17 cellular contexts compared by ENCODE assay signal in the genomic region with DNA sequence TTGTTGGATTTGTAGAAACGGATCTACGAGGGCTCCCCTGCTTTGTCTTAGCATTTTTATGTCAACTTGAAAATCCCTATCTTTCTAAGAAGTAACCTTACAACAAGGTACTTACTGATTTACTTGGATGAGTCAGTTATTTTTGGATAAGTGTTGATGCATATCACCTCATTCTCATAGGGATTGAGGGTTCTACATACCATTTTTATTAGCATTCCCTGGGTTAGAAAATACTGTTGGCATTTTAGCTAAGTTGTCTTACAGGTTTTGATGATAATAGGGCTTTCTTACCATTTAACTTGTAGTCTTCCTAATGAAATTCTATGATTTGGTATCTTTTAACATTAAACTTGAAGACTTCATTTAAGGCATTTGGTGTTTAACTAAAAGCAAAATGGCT.
DNase-seq lines count a peak whose midpoint lies in the region; ATAC-seq and FAIRE-seq lines count a peak whose summit lies in the region.
"Had no signal": no experiment of that assay in that cellular context is flagged by ENCODE, and none has a peak within 500 bp of the region (broad histone marks: within the 10 kb centered on the region; RNA-seq: fewer than 3 reads in every experiment).

No MANE protein-coding gene starts in this region.

- no peak for ATAC-seq in activated CD8-positive, alpha-beta memory T cell treated with anti-CD3 and anti-CD28 coated beads, Interleukin-2, amount 10 ng/mL, durations not matched to agents 7 days and 5 days
- ATAC-seq in activated T-helper 17 cell treated with anti-CD3 and anti-CD28 coated beads, Interleukin-2, amount 50 U/mL, for 72 hours (replicated peaks), result no peak
- no peak for ATAC-seq in natural killer cell treated with Interleukin-12 subunit alpha and Interleukin-12 subunit beta and Interleukin-15 and Interleukin-18, amount 100 ng/mL, for 72 hours
- ATAC-seq in GM19452 (IDR thresholded peaks at IDR 0.05; ENCODE audit: unreplicated experiment), result no peak
- ATAC-seq in GM19035 (IDR thresholded peaks at IDR 0.05; ENCODE audit: unreplicated experiment), result no peak
- ATAC-seq: gastrocnemius medialis, GM12878, left colon, upper lobe of right lung had no signal

- no peak for DNase-seq in activated CD8-positive, alpha-beta memory T cell treated with anti-CD3 and anti-CD28 coated beads, Interleukin-2, amount 10 ng/mL, durations not matched to agents 7 days and 5 days
- DNase-seq in activated CD8-positive, alpha-beta memory T cell treated with anti-CD3 and anti-CD28 coated beads, Interleukin-2, amount 50 U/mL, for 48 hours, result no peak
- DNase-seq in GM18507 (ENCODE audit: extremely low spot score, insufficient read length, low read depth) (no peak), occipital lobe (lab: John Stamatoyannopoulos, UW) (no peak)
- no peak for DNase-seq in natural killer cell treated with Interleukin-12 subunit alpha and Interleukin-12 subunit beta and Interleukin-15 and Interleukin-18, amount 100 ng/mL, for 72 hours (ENCODE audit: low spot score)
- DNase-seq: gastrocnemius medialis, Kasumi-1, left colon, midbrain, NCI-H1105, NCI-H2107, T-helper 9 cell, upper lobe of right lung had no signal

- H3K36me3 Mint-ChIP-seq in activated CD8-positive, alpha-beta memory T cell treated with anti-CD3 and anti-CD28 coated beads, Interleukin-2, amount 10 ng/mL, durations not matched to agents 7 days and 5 days, result peaks cover 16% of the 10 kb centered on the region
- peaks cover 5% of the 10 kb centered on the region for H3K36me3 Mint-ChIP-seq in activated T-helper 17 cell treated with anti-CD3 and anti-CD28 coated beads, Interleukin-2, amount 50 U/mL, for 72 hours (ENCODE audit: low read depth)
- H3K36me3 Mint-ChIP-seq in natural killer cell treated with Interleukin-12 subunit alpha and Interleukin-12 subunit beta and Interleukin-15 and Interleukin-18, amount 100 ng/mL, for 72 hours, result peaks cover 12% of the 10 kb centered on the region

- CTCF ChIA-PET in activated CD8-positive, alpha-beta memory T cell treated with anti-CD3 and anti-CD28 coated beads, Interleukin-2, amount 10 ng/mL, durations not matched to agents 7 days and 5 days (lab: Charles Lee), result interaction anchor here (0.8 to 5.9 kb wide), 21 partner anchors 10 to 610 kb away, joined by 3 to 36 read pairs (median 4); partner anchors contain the start of gene ITGA4

- H3K4me1 Mint-ChIP-seq in activated CD8-positive, alpha-beta memory T cell treated with anti-CD3 and anti-CD28 coated beads, Interleukin-2, amount 10 ng/mL, durations not matched to agents 7 days and 5 days, result peaks cover 63% of the 10 kb centered on the region
- peaks cover 29% of the 10 kb centered on the region for H3K4me1 Mint-ChIP-seq in activated T-helper 17 cell treated with anti-CD3 and anti-CD28 coated beads, Interleukin-2, amount 50 U/mL, for 72 hours
- H3K4me1 Mint-ChIP-seq in natural killer cell treated with Interleukin-12 subunit alpha and Interleukin-12 subunit beta and Interleukin-15 and Interleukin-18, amount 100 ng/mL, for 72 hours (ENCODE audit: low read depth in 2 of 2), result peaks cover 22 to 51% of the 10 kb centered on the region in 2 donors

- no peaks in the 10 kb centered on the region for H3K27me3 Mint-ChIP-seq in activated CD8-positive, alpha-beta memory T cell treated with anti-CD3 and anti-CD28 coated beads, Interleukin-2, amount 10 ng/mL, durations not matched to agents 7 days and 5 days
- no peaks in the 10 kb centered on the region for H3K27me3 Mint-ChIP-seq in activated T-helper 17 cell treated with anti-CD3 and anti-CD28 coated beads, Interleukin-2, amount 50 U/mL, for 72 hours
- H3K27me3 Mint-ChIP-seq in natural killer cell treated with Interleukin-12 subunit alpha and Interleukin-12 subunit beta and Interleukin-15 and Interleukin-18, amount 100 ng/mL, for 72 hours, result no peaks in the 10 kb centered on the region

- peak; percentile 60 for FAIRE-seq in GM18507 (lab: Jason Lieb, UNC)
- FAIRE-seq: GM12878 had no signal

- H3K4me3 Mint-ChIP-seq in activated CD8-positive, alpha-beta memory T cell treated with anti-CD3 and anti-CD28 coated beads, Interleukin-2, amount 10 ng/mL, durations not matched to agents 7 days and 5 days, result no peak overlapping the region
- peak overlapping the region; percentile 79 for H3K4me3 Mint-ChIP-seq in activated T-helper 17 cell treated with anti-CD3 and anti-CD28 coated beads, Interleukin-2, amount 50 U/mL, for 72 hours
- peak overlapping the region; percentile 11 for H3K4me3 Mint-ChIP-seq in natural killer cell treated with Interleukin-12 subunit alpha and Interleukin-12 subunit beta and Interleukin-15 and Interleukin-18, amount 100 ng/mL, for 72 hours

- H3K27ac Mint-ChIP-seq in activated CD8-positive, alpha-beta memory T cell treated with anti-CD3 and anti-CD28 coated beads, Interleukin-2, amount 10 ng/mL, durations not matched to agents 7 days and 5 days, result peak overlapping the region; percentile 89
- peak overlapping the region; percentile 98 for H3K27ac Mint-ChIP-seq in activated T-helper 17 cell treated with anti-CD3 and anti-CD28 coated beads, Interleukin-2, amount 50 U/mL, for 72 hours
- H3K27ac Mint-ChIP-seq in natural killer cell treated with Interleukin-12 subunit alpha and Interleukin-12 subunit beta and Interleukin-15 and Interleukin-18, amount 100 ng/mL, for 72 hours, result peak overlapping the region; percentile 90

- H3K9me3 Mint-ChIP-seq in activated CD8-positive, alpha-beta memory T cell treated with anti-CD3 and anti-CD28 coated beads, Interleukin-2, amount 10 ng/mL, durations not matched to agents 7 days and 5 days (ENCODE audit: low read depth), result peaks cover 4% of the 10 kb centered on the region
- no peaks in the 10 kb centered on the region for H3K9me3 Mint-ChIP-seq in activated T-helper 17 cell treated with anti-CD3 and anti-CD28 coated beads, Interleukin-2, amount 50 U/mL, for 72 hours
- no peaks in the 10 kb centered on the region for H3K9me3 Mint-ChIP-seq in natural killer cell treated with Interleukin-12 subunit alpha and Interleukin-12 subunit beta and Interleukin-15 and Interleukin-18, amount 100 ng/mL, for 72 hours
